Comparison of ENCODE assay signal across 8 cellular contexts in the genomic region with DNA sequence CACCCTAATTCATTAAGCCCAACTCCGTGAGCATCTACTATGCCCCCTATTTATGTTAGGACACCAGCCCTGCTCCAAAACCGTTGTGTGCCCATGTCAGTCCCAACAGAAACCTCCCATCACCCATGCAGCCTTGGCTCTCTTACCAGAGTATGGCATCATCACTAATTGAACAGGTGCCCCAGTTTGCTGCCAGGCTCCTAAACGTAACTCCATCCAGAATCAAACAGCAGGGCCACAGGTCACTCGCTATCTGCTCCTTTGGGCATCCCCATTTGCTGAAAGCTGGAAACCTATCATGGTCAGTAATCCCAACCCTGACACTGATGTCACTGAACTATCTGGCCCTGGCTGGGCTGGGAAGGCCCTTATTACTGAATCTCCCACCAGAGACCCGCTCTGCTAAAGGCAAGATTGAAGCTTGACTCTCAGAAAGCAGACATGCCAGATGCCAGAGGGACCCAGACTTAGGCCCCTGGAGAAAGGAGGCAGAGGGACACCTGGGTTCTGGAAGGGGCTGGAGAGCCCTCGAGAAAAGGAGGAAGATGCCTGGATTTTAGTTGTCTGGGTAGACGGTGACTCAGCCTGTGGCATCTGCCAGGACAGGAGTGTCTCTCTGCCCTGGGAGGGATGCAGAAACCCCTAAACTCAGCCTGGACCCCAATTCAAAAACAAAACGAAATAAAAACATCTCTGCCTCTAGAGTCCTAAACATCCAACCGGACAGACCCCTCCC. TPM values are rescaled to one million over a fixed set of nuclear protein-coding genes. Genes with fewer than 3 reads are reported as not detected.
DNase-seq lines count a peak whose midpoint lies in the region; ATAC-seq lines count a peak whose summit lies in the region.
"Had no signal": no experiment of that assay in that cellular context is flagged by ENCODE, and none has a peak within 500 bp of the region (broad histone marks: within the 10 kb centered on the region; RNA-seq: fewer than 3 reads in every experiment).

No MANE protein-coding gene starts in this region.

- DNase-seq in activated T-helper 1 cell treated with anti-CD3 and anti-CD28 coated beads, Interleukin-12 subunit alpha, Interleukin-12 subunit beta, Interleukin-2, Interleukin-4 antibody, amounts not matched to agents 30 ng/mL and 10 ng/mL and 1 ng/mL, durations not matched to agents 14 hours and 24 hours and 36 hours (ENCODE audit: low spot score): no peak
- DNase-seq in islet precursor cell (peak; percentile 71), caudate nucleus (lab: John Stamatoyannopoulos, UW) (no peak)
- DNase-seq: NCI-H226 had no signal

- intact Hi-C loops in activated T-helper 1 cell treated with anti-CD3 and anti-CD28 coated beads, Interleukin-12 subunit alpha, Interleukin-12 subunit beta, Interleukin-2, Interleukin-4 antibody, amounts not matched to agents 30 ng/mL and 10 ng/mL and 1 ng/mL, durations not matched to agents 14 hours and 24 hours and 36 hours (cut with micrococcal nuclease): no loop called here

- peak overlapping the region; percentile 52 for H3K4me3 Mint-ChIP-seq in activated T-helper 1 cell treated with anti-CD3 and anti-CD28 coated beads, Interleukin-12 subunit alpha, Interleukin-12 subunit beta, Interleukin-2, Interleukin-4 antibody, amounts not matched to agents 30 ng/mL and 10 ng/mL and 1 ng/mL, durations not matched to agents 14 hours and 24 hours and 36 hours
- H3K4me3 Mint-ChIP-seq in stimulated activated memory B cell treated with anti-CD40 and anti-IgM and Interleukin-4, amounts not matched to agents 10 μg/mL and 1 μg/mL and 100 μg/mL, for 72 hours: peak overlapping the region; percentile 80

- no peaks in the 10 kb centered on the region for H3K4me1 Mint-ChIP-seq in activated T-helper 1 cell treated with anti-CD3 and anti-CD28 coated beads, Interleukin-12 subunit alpha, Interleukin-12 subunit beta, Interleukin-2, Interleukin-4 antibody, amounts not matched to agents 30 ng/mL and 10 ng/mL and 1 ng/mL, durations not matched to agents 14 hours and 24 hours and 36 hours (ENCODE audit: low read depth)
- H3K4me1 Mint-ChIP-seq in stimulated activated memory B cell treated with anti-CD40 and anti-IgM and Interleukin-4, amounts not matched to agents 10 μg/mL and 1 μg/mL and 100 μg/mL, for 72 hours: peaks cover 42% of the 10 kb centered on the region

- no peaks in the 10 kb centered on the region for H3K36me3 ChIP-seq in HUES6 (ENCODE audit: control insufficient read depth, insufficient read depth, low read length)

- H3K36me3 Mint-ChIP-seq in activated T-helper 1 cell treated with anti-CD3 and anti-CD28 coated beads, Interleukin-12 subunit alpha, Interleukin-12 subunit beta, Interleukin-2, Interleukin-4 antibody, amounts not matched to agents 30 ng/mL and 10 ng/mL and 1 ng/mL, durations not matched to agents 14 hours and 24 hours and 36 hours (ENCODE audit: low read depth): no peaks in the 10 kb centered on the region
- H3K36me3 Mint-ChIP-seq in stimulated activated memory B cell treated with anti-CD40 and anti-IgM and Interleukin-4, amounts not matched to agents 10 μg/mL and 1 μg/mL and 100 μg/mL, for 72 hours: peaks cover 5% of the 10 kb centered on the region

- H3K9me3 Mint-ChIP-seq in activated T-helper 1 cell treated with anti-CD3 and anti-CD28 coated beads, Interleukin-12 subunit alpha, Interleukin-12 subunit beta, Interleukin-2, Interleukin-4 antibody, amounts not matched to agents 30 ng/mL and 10 ng/mL and 1 ng/mL, durations not matched to agents 14 hours and 24 hours and 36 hours: no peaks in the 10 kb centered on the region
- H3K9me3 Mint-ChIP-seq in stimulated activated memory B cell treated with anti-CD40 and anti-IgM and Interleukin-4, amounts not matched to agents 10 μg/mL and 1 μg/mL and 100 μg/mL, for 72 hours: peaks cover 11% of the 10 kb centered on the region

- peak overlapping the region; percentile 66 for H3K4me3 ChIP-seq in HUES6 (ENCODE audit: low read depth, low read length)

- peak overlapping the region; percentile 60 for H3K9ac ChIP-seq in HUES6 (ENCODE audit: low read length)

- H3K27me3 Mint-ChIP-seq in activated T-helper 1 cell treated with anti-CD3 and anti-CD28 coated beads, Interleukin-12 subunit alpha, Interleukin-12 subunit beta, Interleukin-2, Interleukin-4 antibody, amounts not matched to agents 30 ng/mL and 10 ng/mL and 1 ng/mL, durations not matched to agents 14 hours and 24 hours and 36 hours (ENCODE audit: insufficient read depth): peaks cover 68% of the 10 kb centered on the region
- H3K27me3 Mint-ChIP-seq in stimulated activated memory B cell treated with anti-CD40 and anti-IgM and Interleukin-4, amounts not matched to agents 10 μg/mL and 1 μg/mL and 100 μg/mL, for 72 hours: peaks cover 35% of the 10 kb centered on the region

- no peak overlapping the region for H3K27ac Mint-ChIP-seq in activated T-helper 1 cell treated with anti-CD3 and anti-CD28 coated beads, Interleukin-12 subunit alpha, Interleukin-12 subunit beta, Interleukin-2, Interleukin-4 antibody, amounts not matched to agents 30 ng/mL and 10 ng/mL and 1 ng/mL, durations not matched to agents 14 hours and 24 hours and 36 hours
- H3K27ac Mint-ChIP-seq in stimulated activated memory B cell treated with anti-CD40 and anti-IgM and Interleukin-4, amounts not matched to agents 10 μg/mL and 1 μg/mL and 100 μg/mL, for 72 hours: peak overlapping the region; percentile 84

- H3K27ac ChIP-seq in HUES6 (ENCODE audit: low read depth, low read length) (no peak overlapping the region), caudate nucleus (ENCODE audit: low read depth, low read length) (no peak overlapping the region)

- H3K4me1 ChIP-seq in HUES6 (ENCODE audit: control insufficient read depth, insufficient read depth, low read length): peaks cover 23% of the 10 kb centered on the region

- peaks cover 4% of the 10 kb centered on the region; the same call in 1 of the 2 replicates for H3K9me3 ChIP-seq in HUES6 (ENCODE audit: control insufficient read depth, insufficient read depth, low read depth, low read length)

- no peak for ATAC-seq in stimulated activated memory B cell treated with anti-CD40 and anti-IgM and Interleukin-4, amounts not matched to agents 10 μg/mL and 1 μg/mL and 100 μg/mL, for 72 hours
- no peak for ATAC-seq in HG03280 (IDR thresholded peaks at IDR 0.05; ENCODE audit: unreplicated experiment)
- no peak for ATAC-seq in activated CD4-positive, CD25-positive, alpha-beta regulatory T cell treated with anti-CD3 and anti-CD28 coated beads, Interleukin-2, amount 50 U/mL, for 24 hours

- peaks cover 48% of the 10 kb centered on the region for H3K27me3 ChIP-seq in HUES6 (ENCODE audit: control insufficient read depth, insufficient read depth, low read length)

RNA-seq across cellular contexts. Expression of a gene that starts 14.0 kb away (rescaled TPM):
- not detected in 2 replicates for total RNA-seq in activated T-helper 1 cell treated with anti-CD3 and anti-CD28 coated beads, Interleukin-12 subunit alpha, Interleukin-12 subunit beta, Interleukin-2, Interleukin-4 antibody, amounts not matched to agents 30 ng/mL and 10 ng/mL and 1 ng/mL, durations not matched to agents 14 hours and 24 hours and 36 hours

RNA-seq across cellular contexts. Expression of a gene that starts 22.8 kb away (rescaled TPM):
- total RNA-seq in activated T-helper 1 cell treated with anti-CD3 and anti-CD28 coated beads, Interleukin-12 subunit alpha, Interleukin-12 subunit beta, Interleukin-2, Interleukin-4 antibody, amounts not matched to agents 30 ng/mL and 10 ng/mL and 1 ng/mL, durations not matched to agents 14 hours and 24 hours and 36 hours: not detected in 2 replicates

RNA-seq across cellular contexts. Expression of a gene that starts 28.7 kb away (rescaled TPM):
- total RNA-seq in activated T-helper 1 cell treated with anti-CD3 and anti-CD28 coated beads, Interleukin-12 subunit alpha, Interleukin-12 subunit beta, Interleukin-2, Interleukin-4 antibody, amounts not matched to agents 30 ng/mL and 10 ng/mL and 1 ng/mL, durations not matched to agents 14 hours and 24 hours and 36 hours: not detected in 2 replicates

RNA-seq across cellular contexts. Expression of a gene that starts 40.8 kb away (rescaled TPM):
- 74.0 and 76.0 TPM in 2 replicates for total RNA-seq in activated T-helper 1 cell treated with anti-CD3 and anti-CD28 coated beads, Interleukin-12 subunit alpha, Interleukin-12 subunit beta, Interleukin-2, Interleukin-4 antibody, amounts not matched to agents 30 ng/mL and 10 ng/mL and 1 ng/mL, durations not matched to agents 14 hours and 24 hours and 36 hours

RNA-seq across cellular contexts. Expression of a gene that starts 46.8 kb away (rescaled TPM):
- total RNA-seq in activated T-helper 1 cell treated with anti-CD3 and anti-CD28 coated beads, Interleukin-12 subunit alpha, Interleukin-12 subunit beta, Interleukin-2, Interleukin-4 antibody, amounts not matched to agents 30 ng/mL and 10 ng/mL and 1 ng/mL, durations not matched to agents 14 hours and 24 hours and 36 hours: 65.3 and 71.3 TPM in 2 replicates
